Comparison of ENCODE assay signal across 8 cellular contexts in the genomic region with DNA sequence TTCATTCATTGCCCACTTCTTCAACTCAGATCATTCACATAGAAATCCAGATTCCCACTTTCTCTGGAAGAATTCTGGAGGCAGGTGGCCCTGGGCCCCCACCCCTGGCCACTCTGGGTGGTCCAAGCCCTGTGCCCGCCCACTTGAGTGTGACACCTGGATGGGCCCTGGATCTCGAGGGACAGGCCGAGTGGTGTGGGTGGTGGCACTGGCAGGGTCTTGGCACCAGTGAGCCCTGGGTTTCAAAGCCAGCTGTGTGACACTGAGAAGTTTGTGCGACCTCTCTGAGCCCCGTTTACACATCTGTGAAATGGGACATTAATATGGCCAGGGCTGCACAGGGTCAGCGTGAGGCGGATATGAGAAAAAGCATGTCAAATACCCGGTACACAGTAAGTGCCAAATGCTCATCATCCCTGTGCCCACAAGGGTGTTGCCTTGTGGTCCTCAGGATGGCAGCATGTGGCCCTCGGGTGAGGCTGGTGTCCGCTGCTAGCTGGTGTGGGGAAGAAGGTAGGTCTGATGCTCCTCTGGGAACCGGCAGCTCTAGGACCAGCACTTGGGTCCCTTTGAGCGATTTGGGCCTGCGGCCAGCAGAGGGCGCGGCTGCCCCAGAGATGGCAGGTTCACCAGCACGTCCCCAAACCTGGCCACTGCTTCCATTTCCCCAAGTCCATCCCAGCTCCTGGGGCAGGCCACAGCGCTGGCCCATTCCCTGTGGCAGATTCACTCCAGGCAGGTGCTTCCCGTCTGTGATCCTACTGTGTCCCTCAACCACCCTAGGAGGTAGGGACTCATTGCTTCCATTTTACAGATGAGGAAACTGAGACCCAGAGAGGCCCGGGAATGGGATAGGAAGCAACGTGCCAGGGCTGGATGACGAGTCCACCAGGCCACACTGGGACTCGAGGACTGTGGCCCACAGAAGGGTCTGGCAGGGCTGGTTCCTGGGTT. TPM values are rescaled to one million over a fixed set of nuclear protein-coding genes. Genes with fewer than 3 reads are reported as not detected.
DNase-seq lines count a peak whose midpoint lies in the region; ATAC-seq, FAIRE-seq and TF ChIP-seq lines count a peak whose summit lies in the region.

No MANE protein-coding gene starts in this region.

- H4K20me1 ChIP-seq in GM12878 (ENCODE audit: control insufficient read depth, insufficient read depth), result no peaks in the 10 kb centered on the region

- peak; percentile 81 for FAIRE-seq in GM12878 (lab: Jason Lieb, UNC)

- DNase-seq in AG04450 (ENCODE audit: low read depth, low spot score) (peak; percentile 43), NCI-H146 (lab: John Stamatoyannopoulos, UW) (peak; percentile 58), UCSD-AML1 (lab: John Stamatoyannopoulos, UW; ENCODE audit: unreplicated experiment) (peak; percentile 78), GM12878 (ENCODE audit: low read depth, low spot score) (peak; percentile 5), iPS DF 6.9 (ENCODE audit: low read depth, low spot score) (peak; percentile 83), spleen (peak; percentile 93)

- no peak overlapping the region for H3K4me2 ChIP-seq in GM12878 (ENCODE audit: control insufficient read depth, insufficient read depth)

- no peaks in the 10 kb centered on the region for H3K36me3 ChIP-seq in GM12878 (ENCODE audit: control insufficient read depth in 2 of 2, insufficient read depth in 2 of 2, low read length in 1 of 2)
- no peaks in the 10 kb centered on the region for H3K36me3 ChIP-seq in iPS DF 6.9 (ENCODE audit: control insufficient read depth, insufficient read depth, low read length)
- peaks cover 0 to 43% (median 7%) of the 10 kb centered on the region in 6 donors for H3K36me3 ChIP-seq in spleen

- intact Hi-C loops in GM12878 (cut with micrococcal nuclease; ENCODE audit: unreplicated experiment) (loop anchor here (1.0 to 10.0 kb wide), 4 partner anchors 109 to 548 kb away; partner anchors contain the start of genes MEAK7 and TAF1C), spleen (cut with DNase I; ENCODE audit: low total_unique reads) (loop anchor here (10.0 kb wide), 2 partner anchors 108 to 218 kb away; no protein-coding TSS in a partner anchor)

- TF ChIP-seq EP300 in GM12878 (IDR thresholded peaks at IDR 0.05; ENCODE audit: borderline replicate concordance in 1 of 2, control insufficient read depth in 1 of 2, low read depth in 2 of 2, low read length in 2 of 2), result no peak

- no peak overlapping the region for H3K27ac ChIP-seq in AG04450 (ENCODE audit: low read depth, low read length)
- H3K27ac ChIP-seq in GM12878 (ENCODE audit: control insufficient read depth, insufficient read depth), result no peak overlapping the region
- no peak overlapping the region for H3K27ac ChIP-seq in iPS DF 6.9 (ENCODE audit: low read length)
- H3K27ac ChIP-seq in spleen, result no peak overlapping the region

- WGBS in GM12878 (ENCODE audit: insufficient coverage, insufficient replicate concordance, low lambda C conversion rate, missing lambda C conversion rate), result 21% methylated on average over 22 of the region's 22 CpGs
- WGBS in iPS DF 6.9 (ENCODE audit: insufficient coverage, insufficient read length), result no CpG with 5 or more reads among the region's 22 CpGs
- WGBS in spleen, 5 donors, result 43 to 56% (median 46%) methylated on average over 18 to 22 of the region's 22 CpGs

- no peaks in the 10 kb centered on the region for H3K79me2 ChIP-seq in GM12878 (ENCODE audit: control insufficient read depth, insufficient read depth, low read length)

- peaks cover 3% of the 10 kb centered on the region; the same call in 1 of the 2 replicates for H3K4me1 ChIP-seq in GM12878 (ENCODE audit: control insufficient read depth, insufficient read depth, low read length)
- no peaks in the 10 kb centered on the region for H3K4me1 ChIP-seq in iPS DF 6.9 (ENCODE audit: control insufficient read depth, insufficient read depth, low read length)
- peaks cover 0 to 57% (median 34%) of the 10 kb centered on the region in 6 donors for H3K4me1 ChIP-seq in spleen

- no peak overlapping the region for H2AFZ ChIP-seq in GM12878 (ENCODE audit: control insufficient read depth, low read depth, low read length)

- RAD21 ChIA-PET in GM12878 (lab: Charles Lee; ENCODE audit: unreplicated experiment), result interaction anchor here (0.7 to 2.0 kb wide), 3 partner anchors 109 to 550 kb away, joined by 4 to 5 read pairs (median 4); partner anchors contain the start of gene TAF1C

- no peak overlapping the region for H3K4me3 ChIP-seq in AG04450 (ENCODE audit: low read depth, low read length)
- H3K4me3 ChIP-seq in GM12878, result no peak overlapping the region
- no peak overlapping the region for H3K4me3 ChIP-seq in iPS DF 6.9 (ENCODE audit: low read length)
- no peak overlapping the region for H3K4me3 ChIP-seq in spleen

- POLR2A ChIA-PET in AG04450 (lab: Yijun Ruan, JAX), result no interaction called here
- POLR2A ChIA-PET in GM12878 (lab: Charles Lee), result no interaction called here

- in situ Hi-C loops in GM12878 (cut with MboI), result loop anchor here (5.0 to 10.0 kb wide), 3 partner anchors 106 to 648 kb away; no protein-coding TSS in a partner anchor

- CTCF ChIA-PET in AG04450 (lab: Charles Lee), result interaction anchor here (0.6 to 10.9 kb wide), 18 partner anchors 9 to 210 kb away, joined by 3 to 171 read pairs (median 4); no protein-coding TSS in a partner anchor
- CTCF ChIA-PET in GM12878 (lab: Yijun Ruan, JAX), result interaction anchor here (0.7 to 2.7 kb wide), 9 partner anchors 9 to 230 kb away, joined by 3 to 19 read pairs (median 4); partner anchors contain the start of gene TAF1C

- peak; percentile 78 for TF ChIP-seq RAD21 in GM12878 (IDR thresholded peaks at IDR 0.05; ENCODE audit: insufficient read depth, low read depth, low read length)

- BruUV-seq in GM12878 (replicated peaks; lab: Mats Ljungman, UMichigan), result no TSS peak

- TF ChIP-seq CTCF in AG04450 (IDR thresholded peaks at IDR 0.05; ENCODE audit: low read depth, low read length) (peak; percentile 85), GM12878 (IDR thresholded peaks at IDR 0.05 in 2 of 3, conservative IDR thresholded peaks at IDR 0.05 in 1 of 3; ENCODE audit: control insufficient read depth in 2 of 3, extremely low read depth in 1 of 3, insufficient read depth in 1 of 3, low read depth in 3 of 3, low read length in 3 of 3) (peak; percentile 92 to 96 (median 94)), spleen (IDR thresholded peaks at IDR 0.05 in 8 of 11, conservative IDR thresholded peaks at IDR 0.05 in 3 of 11) (peak; percentile 55 to 93 (median 81))

- no peak overlapping the region for H3K9ac ChIP-seq in GM12878 (ENCODE audit: control insufficient read depth, insufficient read depth, low read length)

- no peaks in the 10 kb centered on the region for H3K27me3 ChIP-seq in AG04450 (ENCODE audit: control insufficient read depth, insufficient read depth, low read length)
- H3K27me3 ChIP-seq in GM12878 (replicated peaks in 1 of 2; ENCODE audit: control insufficient read depth in 2 of 2, insufficient read depth in 2 of 2, low read length in 1 of 2), result no peaks in the 10 kb centered on the region
- no peaks in the 10 kb centered on the region for H3K27me3 ChIP-seq in iPS DF 6.9 (ENCODE audit: control insufficient read depth, insufficient read depth, low read length)
- peaks cover 0 to 44% (median 5%) of the 10 kb centered on the region in 7 donors for H3K27me3 ChIP-seq in spleen (replicated peaks in 1 of 7)

- SMC1A ChIA-PET in GM12878 (lab: Charles Lee; ENCODE audit: uncharacterized antibody, unreplicated experiment), result interaction anchor here (0.7 to 1.5 kb wide), 2 partner anchors 110 to 550 kb away, joined by 3 read pairs; no protein-coding TSS in a partner anchor

- H3K9me3 ChIP-seq in AG04450 (ENCODE audit: control insufficient read depth, insufficient read depth, low read length) (no peaks in the 10 kb centered on the region), GM12878 (replicated peaks; ENCODE audit: control insufficient read depth, insufficient read depth, low read length) (no peaks in the 10 kb centered on the region), iPS DF 6.9 (ENCODE audit: control insufficient read depth, insufficient read depth, low read length) (no peaks in the 10 kb centered on the region), spleen (no peaks in the 10 kb centered on the region)

- TF ChIP-seq POLR2A in GM12878 (IDR thresholded peaks at IDR 0.05; ENCODE audit: low read depth, low read length) (no peak), spleen (IDR thresholded peaks at IDR 0.05) (no peak)

- ATAC-seq in GM19023 (IDR thresholded peaks at IDR 0.05; ENCODE audit: unreplicated experiment), result peak; percentile 48
- peak; percentile 79 for ATAC-seq in GM12878
- no peak for ATAC-seq in HG02970 (IDR thresholded peaks at IDR 0.05; ENCODE audit: low FRiP score, unreplicated experiment)

RNA-seq across cellular contexts. Expression of gene OSGIN1, which starts 3.6 kb away (rescaled TPM):
- polyA plus RNA-seq in AG04450 (2011; rRNA removed), result 6.2 and 8.5 TPM in 2 replicates
- polyA minus RNA-seq in AG04450 (2011; rRNA and poly(A)+ RNA removed), result 5.6 and 8.6 TPM in 2 replicates
- 1.4 TPM in 1 of 2 replicates, not detected in the other for total RNA-seq in GM12878 (2013; cell fraction: nucleolus; rRNA removed)
- total RNA-seq in GM12878 (2014; rRNA removed), result 0.06 and 0.16 TPM in 2 replicates
- total RNA-seq in GM12878 (2014; rRNA removed; fragmentation: Illumina TruSeq; extraction: Trizol), result not detected in 2 replicates
- total RNA-seq in GM12878 (2021), result 0.18 and 0.32 TPM in 2 replicates
- polyA plus RNA-seq in GM12878 (2011; ENCODE audit: low read depth), result not detected
- polyA plus RNA-seq in GM12878 (2011; rRNA removed), result 0.07 and 0.16 TPM in 2 replicates
- polyA plus RNA-seq in GM12878 (2011; cell fraction: cytosol; rRNA removed), result 0.04 and 0.13 TPM in 2 replicates
- polyA plus RNA-seq in GM12878 (2011; cell fraction: nucleus; rRNA removed), result 0.13 and 0.18 TPM in 2 replicates
- polyA plus RNA-seq in GM12878 (2012), result 0.08 and 0.45 TPM in 2 replicates
- 0.13 TPM in 1 of 2 replicates, not detected in the other for polyA plus RNA-seq in GM12878 (2014; fragmentation: Illumina TruSeq; extraction: Trizol)
- not detected for polyA plus RNA-seq in GM12878 (2014; fragmentation: Nextera tagmentation; extraction: Ambion mirVana)
- polyA plus RNA-seq in GM12878 (2014; rRNA removed), result not detected in 2 replicates
- polyA plus RNA-seq in GM12878 (2016; fragmentation: Nextera tagmentation; extraction: Ambion mirVana), result under 1 TPM in 1 of 2 experiments, not detected in 1; 0.08 TPM
- polyA minus RNA-seq in GM12878 (2011; rRNA and poly(A)+ RNA removed), result not detected in 2 replicates
- polyA minus RNA-seq in GM12878 (2011; cell fraction: cytosol; rRNA and poly(A)+ RNA removed), result not detected in 2 replicates
- polyA minus RNA-seq in GM12878 (2011; cell fraction: nucleus; rRNA and poly(A)+ RNA removed), result 0.48 TPM in 1 of 2 replicates, not detected in the other
- total RNA-seq in spleen, result 10 to 100 TPM in 2 of 7 donors, 1 to 10 TPM in 5; 4.7 to 13.5 (median 9.5) TPM
- 10 to 100 TPM in 1 of 3 donors, 1 to 10 TPM in 2; 2.3 to 13.2 (median 6.1) TPM for polyA plus RNA-seq in spleen

RNA-seq across cellular contexts. Expression of gene NECAB2, which starts 11.4 kb away (rescaled TPM):
- polyA plus RNA-seq in AG04450 (2011; rRNA removed) (0.20 and 0.24 TPM in 2 replicates), GM12878 (2011; rRNA removed) (not detected in 2 replicates), GM12878 (2014; fragmentation: Illumina TruSeq; extraction: Trizol) (not detected in 2 replicates), GM12878 (2014; fragmentation: Nextera tagmentation; extraction: Ambion mirVana) (not detected), GM12878 (2014; rRNA removed) (not detected in 2 replicates), GM12878 (2016; fragmentation: Nextera tagmentation; extraction: Ambion mirVana) (not detected), spleen (under 1 TPM in 2 of 3 donors, not detected in 1; 0.16 to 0.20 TPM)
- 0.30 and 0.37 TPM in 2 replicates for polyA minus RNA-seq in AG04450 (2011; rRNA and poly(A)+ RNA removed)
- total RNA-seq in GM12878 (2013; cell fraction: nucleolus; rRNA removed), result not detected in 2 replicates
- total RNA-seq in GM12878 (2014; rRNA removed) (not detected in 2 replicates), GM12878 (2014; rRNA removed; fragmentation: Illumina TruSeq; extraction: Trizol) (not detected in 2 replicates), GM12878 (2021) (not detected in 2 replicates), spleen (1 to 10 TPM in 3 of 7 donors, under 1 TPM in 1, not detected in 3; 0.95 to 3.1 (median 1.6) TPM)
- polyA plus RNA-seq in GM12878 (2011; ENCODE audit: low read depth), result not detected
- polyA plus RNA-seq in GM12878 (2011; cell fraction: cytosol; rRNA removed), result not detected in 2 replicates
- polyA plus RNA-seq in GM12878 (2011; cell fraction: nucleus; rRNA removed), result not detected in 2 replicates
- not detected in 2 replicates for polyA plus RNA-seq in GM12878 (2012)
- polyA minus RNA-seq in GM12878 (2011; rRNA and poly(A)+ RNA removed), result not detected in 2 replicates
- polyA minus RNA-seq in GM12878 (2011; cell fraction: cytosol; rRNA and poly(A)+ RNA removed), result not detected in 2 replicates
- polyA minus RNA-seq in GM12878 (2011; cell fraction: nucleus; rRNA and poly(A)+ RNA removed), result not detected in 2 replicates

RNA-seq across cellular contexts. Expression of gene MLYCD, which starts 57.7 kb away (rescaled TPM):
- polyA plus RNA-seq in AG04450 (2011; rRNA removed) (2.0 and 2.5 TPM in 2 replicates), GM12878 (2011; rRNA removed) (0.80 and 0.89 TPM in 2 replicates), GM12878 (2014; fragmentation: Illumina TruSeq; extraction: Trizol) (0.93 and 1.3 TPM in 2 replicates), GM12878 (2014; fragmentation: Nextera tagmentation; extraction: Ambion mirVana) (under 1 TPM; 0.21 to 0.93 TPM), GM12878 (2014; rRNA removed) (2.2 and 2.7 TPM in 2 replicates), GM12878 (2016; fragmentation: Nextera tagmentation; extraction: Ambion mirVana) (1 to 10 TPM in 1 of 2 experiments, under 1 TPM in 1; 0.63 to 2.8 TPM), spleen (1 to 10 TPM; 2.0 to 2.9 (median 2.1) TPM)
- polyA minus RNA-seq in AG04450 (2011; rRNA and poly(A)+ RNA removed), result 6.8 and 8.4 TPM in 2 replicates
- 2.5 and 2.7 TPM in 2 replicates for total RNA-seq in GM12878 (2013; cell fraction: nucleolus; rRNA removed)
- total RNA-seq in GM12878 (2014; rRNA removed) (2.4 and 2.7 TPM in 2 replicates), GM12878 (2014; rRNA removed; fragmentation: Illumina TruSeq; extraction: Trizol) (1.7 and 2.1 TPM in 2 replicates), GM12878 (2021) (3.6 and 3.7 TPM in 2 replicates), spleen (10 to 100 TPM in 4 of 7 donors, 1 to 10 TPM in 3; 6.1 to 14.3 (median 10.1) TPM)
- polyA plus RNA-seq in GM12878 (2011; ENCODE audit: low read depth), result 0.89 TPM
- polyA plus RNA-seq in GM12878 (2011; cell fraction: cytosol; rRNA removed), result 0.76 and 1.0 TPM in 2 replicates
- 2.1 and 2.5 TPM in 2 replicates for polyA plus RNA-seq in GM12878 (2011; cell fraction: nucleus; rRNA removed)
- 1.7 TPM in 2 replicates for polyA plus RNA-seq in GM12878 (2012)
- 2.1 and 3.2 TPM in 2 replicates for polyA minus RNA-seq in GM12878 (2011; rRNA and poly(A)+ RNA removed)
- polyA minus RNA-seq in GM12878 (2011; cell fraction: cytosol; rRNA and poly(A)+ RNA removed), result 0.31 and 0.40 TPM in 2 replicates
- polyA minus RNA-seq in GM12878 (2011; cell fraction: nucleus; rRNA and poly(A)+ RNA removed), result 1.9 and 3.2 TPM in 2 replicates

Comparison
In these comparisons a context has a peak if more than half of its experiments do, and no peak if none do; other contexts are left out.
1. DNase-seq: peak in every context shown above with its lines; median percentile 93 in spleen; 83 in iPS DF 6.9; 78 in UCSD-AML1; 58 in NCI-H146; 43 in AG04450; 5 in GM12878.